Comparison of ENCODE assay signal across 28 cellular contexts in genomic region chr1:31219489-31219888, GRCh38. TPM values are rescaled to one million over a fixed set of nuclear protein-coding genes. Genes with fewer than 3 reads are reported as not detected.
"Had no signal": no experiment of that assay in that cellular context is flagged by ENCODE, and none has a peak within 500 bp of the region (broad histone marks: within the 10 kb centered on the region; RNA-seq: fewer than 3 reads in every experiment).

No MANE protein-coding gene starts in this region.

- H3K9me3 ChIP-seq: colonic mucosa, esophagus squamous epithelium, neutrophil, pancreas, right lobe of liver, testis, tibial artery had no signal

- H3K4me1 Mint-ChIP-seq: immature natural killer cell; memory B cell; natural killer cell; stimulated activated naive CD8-positive, alpha-beta T cell treated with anti-CD3 and anti-CD28 coated beads, Interleukin-15, amount 100 ng/mL, for 72 hours had no signal

- DNase-seq: colonic mucosa; effector memory CD4-positive, alpha-beta T cell; erythroblast; esophagus squamous epithelium; foreskin melanocyte; immature natural killer cell; natural killer cell; pancreas; right lobe of liver; stimulated activated CD4-positive, alpha-beta T cell treated with anti-CD3 and anti-CD28 coated beads, Interleukin-12 subunit alpha, Interleukin-12 subunit beta, amount 100 ng/mL, for 4 hours; stimulated activated CD4-positive, alpha-beta T cell treated with anti-CD3 and anti-CD28 coated beads, Interleukin-1b, Interleukin-23, amount 100 ng/mL, for 48 hours; stimulated activated CD4-positive, alpha-beta T cell treated with anti-CD3 and anti-CD28 coated beads, Interleukin-4, amount 100 ng/mL, for 1 hour; stimulated activated CD8-positive, alpha-beta memory T cell treated with anti-CD3 and anti-CD28 coated beads, Interleukin-4, amount 100 ng/mL, for 48 hours; stimulated activated naive CD4-positive, alpha-beta T cell; stimulated activated naive CD8-positive, alpha-beta T cell treated with anti-CD3 and anti-CD28 coated beads, Interleukin-15, amount 100 ng/mL, for 72 hours; testis; tibial artery had no signal

- H3K9me3 Mint-ChIP-seq: dendritic cell treated with granulocyte-macrophage colony-stimulating factor and Interleukin-4, amounts not matched to agents 40 ng/mL and 50 ng/mL, for 4 days; natural killer cell; stimulated activated naive CD8-positive, alpha-beta T cell treated with anti-CD3 and anti-CD28 coated beads, Interleukin-15, amount 100 ng/mL, for 72 hours; type B pancreatic cell had no signal

- H3K27ac ChIP-seq: colonic mucosa, esophagus squamous epithelium, neutrophil, pancreas, right lobe of liver, testis, tibial artery had no signal

- H3K4me3 Mint-ChIP-seq: dendritic cell treated with granulocyte-macrophage colony-stimulating factor and Interleukin-4, amounts not matched to agents 40 ng/mL and 50 ng/mL, for 4 days; immature natural killer cell; memory B cell; natural killer cell; stimulated activated naive CD8-positive, alpha-beta T cell treated with anti-CD3 and anti-CD28 coated beads, Interleukin-15, amount 100 ng/mL, for 72 hours; type B pancreatic cell had no signal

- H3K27me3 ChIP-seq: colonic mucosa, pancreas, right lobe of liver, testis had no signal

- H3K27me3 Mint-ChIP-seq: stimulated activated naive CD8-positive, alpha-beta T cell treated with anti-CD3 and anti-CD28 coated beads, Interleukin-15, amount 100 ng/mL, for 72 hours had no signal

- H3K4me2 ChIP-seq: smooth muscle cell had no signal

- H3K36me3 ChIP-seq: colonic mucosa, esophagus squamous epithelium, neutrophil, pancreas, right lobe of liver, tibial artery had no signal

- H3K4me3 ChIP-seq: colonic mucosa, esophagus squamous epithelium, lung, pancreas, right lobe of liver, smooth muscle cell, testis, tibial artery had no signal

- H3K36me3 Mint-ChIP-seq: immature natural killer cell, memory B cell, natural killer cell, type B pancreatic cell had no signal

- ATAC-seq: left lobe of liver; natural killer cell; pancreas; right lobe of liver; stimulated activated naive CD8-positive, alpha-beta T cell treated with anti-CD3 and anti-CD28 coated beads, Interleukin-15, amount 100 ng/mL, for 72 hours had no signal

- H3K27ac Mint-ChIP-seq: dendritic cell treated with granulocyte-macrophage colony-stimulating factor and Interleukin-4, amounts not matched to agents 40 ng/mL and 50 ng/mL, for 4 days; immature natural killer cell; memory B cell; natural killer cell; stimulated activated naive CD8-positive, alpha-beta T cell treated with anti-CD3 and anti-CD28 coated beads, Interleukin-15, amount 100 ng/mL, for 72 hours; type B pancreatic cell had no signal

- H3K4me1 ChIP-seq: pancreas, right lobe of liver, tibial artery had no signal

RNA-seq across cellular contexts. Expression of gene NKAIN1, which starts 20.2 kb away (rescaled TPM):
- total RNA-seq: left lobe of liver, liver, lung, natural killer cell, omental fat pad, pulmonary artery endothelial cell, right lobe of liver, smooth muscle cell had no signal
- polyA plus RNA-seq: keratinocyte, liver had no signal
